In the genomic region with DNA sequence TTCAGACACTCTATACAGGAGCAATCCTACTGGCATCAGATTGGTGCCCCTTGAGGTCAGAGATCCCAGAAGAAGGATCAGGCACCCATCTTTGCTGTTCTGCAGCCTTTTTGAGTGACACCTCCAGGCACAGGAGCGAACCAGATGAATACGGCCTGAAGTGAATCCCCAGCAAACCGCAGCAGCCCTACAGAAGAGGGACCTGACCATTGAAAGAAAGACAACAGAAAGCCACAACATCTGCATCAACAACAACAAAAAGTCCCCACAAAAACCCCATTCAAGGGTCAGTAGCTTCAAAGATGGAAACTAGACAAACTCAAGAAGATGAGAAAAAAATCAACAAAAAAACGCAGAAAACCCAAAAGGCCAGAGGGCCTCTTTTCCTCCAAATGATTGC, we compare ENCODE assay signal across 1 cellular context.
TF ChIP-seq lines count a peak whose summit lies in the region.

No MANE protein-coding gene starts in this region.

TF ChIP-seq in GM12878, 131 proteins besides CTCF, POLR2A, EP300 and RAD21 (continued from another document):
- TF ChIP-seq PAX5 (IDR thresholded peaks at IDR 0.05; ENCODE audit: borderline replicate concordance, low read depth, low read length) (peak; percentile 68), FOXM1 (IDR thresholded peaks at IDR 0.05; ENCODE audit: low read depth, low read length) (peak; percentile 86; the same call in 1 of the 2 replicates), BCL11A (IDR thresholded peaks at IDR 0.05; ENCODE audit: low read depth, low read length) (0 out of 2 replicates have a peak, but pooled peaks have one; percentile 27), DPF2 (IDR thresholded peaks at IDR 0.05) (peak; percentile 32; the same call in 1 of the 2 replicates), IKZF1 (conservative IDR thresholded peaks at IDR 0.05) (0 out of 2 replicates have a peak, but pooled peaks have one; percentile 16), NFIC (IDR thresholded peaks at IDR 0.05; ENCODE audit: low read depth, low read length) (peak; percentile 85), IKZF2 (IDR thresholded peaks at IDR 0.05) (peak in 1 of 2 experiments; percentile 22; a peak in 1 of 4 replicates), ZNF217 (IDR thresholded peaks at IDR 0.05) (no peak), EED (IDR thresholded peaks at IDR 0.05; ENCODE audit: low read depth) (peak; percentile 65; the same call in 1 of the 2 replicates), ASH2L (IDR thresholded peaks at IDR 0.05; ENCODE audit: borderline replicate concordance, low read depth) (no peak), CREM (IDR thresholded peaks at IDR 0.05; ENCODE audit: low read depth) (peak; percentile 59; the same call in 1 of the 2 replicates)
- TF ChIP-seq, protein P1, sequence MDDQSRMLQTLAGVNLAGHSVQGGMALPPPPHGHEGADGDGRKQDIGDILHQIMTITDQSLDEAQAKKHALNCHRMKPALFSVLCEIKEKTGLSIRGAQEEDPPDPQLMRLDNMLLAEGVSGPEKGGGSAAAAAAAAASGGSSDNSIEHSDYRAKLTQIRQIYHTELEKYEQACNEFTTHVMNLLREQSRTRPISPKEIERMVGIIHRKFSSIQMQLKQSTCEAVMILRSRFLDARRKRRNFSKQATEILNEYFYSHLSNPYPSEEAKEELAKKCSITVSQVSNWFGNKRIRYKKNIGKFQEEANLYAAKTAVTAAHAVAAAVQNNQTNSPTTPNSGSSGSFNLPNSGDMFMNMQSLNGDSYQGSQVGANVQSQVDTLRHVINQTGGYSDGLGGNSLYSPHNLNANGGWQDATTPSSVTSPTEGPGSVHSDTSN (IDR thresholded peaks at IDR 0.05; ENCODE audit: insufficient replicate concordance, low read depth, low read length) = peak; percentile 90
- TF ChIP-seq, protein P2, sequence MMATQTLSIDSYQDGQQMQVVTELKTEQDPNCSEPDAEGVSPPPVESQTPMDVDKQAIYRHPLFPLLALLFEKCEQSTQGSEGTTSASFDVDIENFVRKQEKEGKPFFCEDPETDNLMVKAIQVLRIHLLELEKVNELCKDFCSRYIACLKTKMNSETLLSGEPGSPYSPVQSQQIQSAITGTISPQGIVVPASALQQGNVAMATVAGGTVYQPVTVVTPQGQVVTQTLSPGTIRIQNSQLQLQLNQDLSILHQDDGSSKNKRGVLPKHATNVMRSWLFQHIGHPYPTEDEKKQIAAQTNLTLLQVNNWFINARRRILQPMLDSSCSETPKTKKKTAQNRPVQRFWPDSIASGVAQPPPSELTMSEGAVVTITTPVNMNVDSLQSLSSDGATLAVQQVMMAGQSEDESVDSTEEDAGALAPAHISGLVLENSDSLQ (IDR thresholded peaks at IDR 0.05) = peak; percentile 97
- TF ChIP-seq, protein P3, sequence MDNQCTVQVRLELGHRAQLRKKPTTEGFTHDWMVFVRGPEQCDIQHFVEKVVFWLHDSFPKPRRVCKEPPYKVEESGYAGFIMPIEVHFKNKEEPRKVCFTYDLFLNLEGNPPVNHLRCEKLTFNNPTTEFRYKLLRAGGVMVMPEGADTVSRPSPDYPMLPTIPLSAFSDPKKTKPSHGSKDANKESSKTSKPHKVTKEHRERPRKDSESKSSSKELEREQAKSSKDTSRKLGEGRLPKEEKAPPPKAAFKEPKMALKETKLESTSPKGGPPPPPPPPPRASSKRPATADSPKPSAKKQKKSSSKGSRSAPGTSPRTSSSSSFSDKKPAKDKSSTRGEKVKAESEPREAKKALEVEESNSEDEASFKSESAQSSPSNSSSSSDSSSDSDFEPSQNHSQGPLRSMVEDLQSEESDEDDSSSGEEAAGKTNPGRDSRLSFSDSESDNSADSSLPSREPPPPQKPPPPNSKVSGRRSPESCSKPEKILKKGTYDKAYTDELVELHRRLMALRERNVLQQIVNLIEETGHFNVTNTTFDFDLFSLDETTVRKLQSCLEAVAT (IDR thresholded peaks at IDR 0.05) = peak; percentile 78; the same call in 1 of the 2 replicates
- TF ChIP-seq, protein P4, sequence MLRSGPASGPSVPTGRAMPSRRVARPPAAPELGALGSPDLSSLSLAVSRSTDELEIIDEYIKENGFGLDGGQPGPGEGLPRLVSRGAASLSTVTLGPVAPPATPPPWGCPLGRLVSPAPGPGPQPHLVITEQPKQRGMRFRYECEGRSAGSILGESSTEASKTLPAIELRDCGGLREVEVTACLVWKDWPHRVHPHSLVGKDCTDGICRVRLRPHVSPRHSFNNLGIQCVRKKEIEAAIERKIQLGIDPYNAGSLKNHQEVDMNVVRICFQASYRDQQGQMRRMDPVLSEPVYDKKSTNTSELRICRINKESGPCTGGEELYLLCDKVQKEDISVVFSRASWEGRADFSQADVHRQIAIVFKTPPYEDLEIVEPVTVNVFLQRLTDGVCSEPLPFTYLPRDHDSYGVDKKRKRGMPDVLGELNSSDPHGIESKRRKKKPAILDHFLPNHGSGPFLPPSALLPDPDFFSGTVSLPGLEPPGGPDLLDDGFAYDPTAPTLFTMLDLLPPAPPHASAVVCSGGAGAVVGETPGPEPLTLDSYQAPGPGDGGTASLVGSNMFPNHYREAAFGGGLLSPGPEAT (IDR thresholded peaks at IDR 0.05; ENCODE audit: low read depth) = peak; percentile 56; the same call in 1 of the 2 replicates
